Comparison of ENCODE assay signal across 20 cellular contexts in genomic region chr3:196003611-196004010, GRCh38.
DNase-seq lines count a peak whose midpoint lies in the region; ATAC-seq and TF ChIP-seq lines count a peak whose summit lies in the region.
"Had no signal": no experiment of that assay in that cellular context is flagged by ENCODE, and none has a peak within 500 bp of the region (broad histone marks: within the 10 kb centered on the region; RNA-seq: fewer than 3 reads in every experiment).

No MANE protein-coding gene starts in this region.

- CTCF ChIA-PET in activated CD4-positive, alpha-beta T cell treated with anti-CD3 and anti-CD28 coated beads for 36 hours (lab: Charles Lee) = interaction anchor here (0.8 to 1.0 kb wide), 3 partner anchors 19 to 518 kb away, joined by 3 to 5 read pairs (median 4); no protein-coding TSS in a partner anchor

- H3K36me3 Mint-ChIP-seq in activated CD4-positive, alpha-beta T cell treated with anti-CD3 and anti-CD28 coated beads, Interleukin-2, amount 10 ng/mL, durations not matched to agents 24 days and 14 days (ENCODE audit: low read depth) = no peaks in the 10 kb centered on the region
- no peaks in the 10 kb centered on the region for H3K36me3 Mint-ChIP-seq in activated CD4-positive, alpha-beta T cell treated with anti-CD3 and anti-CD28 coated beads for 36 hours (ENCODE audit: low read depth)
- H3K36me3 Mint-ChIP-seq in osteocyte (ENCODE audit: unreplicated experiment) = no peaks in the 10 kb centered on the region

- no peak overlapping the region for H3K4me3 Mint-ChIP-seq in activated CD4-positive, alpha-beta T cell treated with anti-CD3 and anti-CD28 coated beads, Interleukin-2, amount 10 ng/mL, durations not matched to agents 24 days and 14 days
- no peak overlapping the region for H3K4me3 Mint-ChIP-seq in activated CD4-positive, alpha-beta T cell treated with anti-CD3 and anti-CD28 coated beads for 36 hours
- no peak overlapping the region for H3K4me3 Mint-ChIP-seq in osteocyte (ENCODE audit: unreplicated experiment)
- H3K4me3 Mint-ChIP-seq: CD14-positive monocyte; CD4-positive, alpha-beta T cell had no signal

- H3K27me3 Mint-ChIP-seq in activated CD4-positive, alpha-beta T cell treated with anti-CD3 and anti-CD28 coated beads, Interleukin-2, amount 10 ng/mL, durations not matched to agents 24 days and 14 days = peaks cover 3% of the 10 kb centered on the region
- H3K27me3 Mint-ChIP-seq in activated CD4-positive, alpha-beta T cell treated with anti-CD3 and anti-CD28 coated beads for 36 hours = peaks cover 17% of the 10 kb centered on the region
- peaks cover 40% of the 10 kb centered on the region for H3K27me3 Mint-ChIP-seq in osteocyte (ENCODE audit: unreplicated experiment)

- TF ChIP-seq CTCF in heart left ventricle (IDR thresholded peaks at IDR 0.05) = no peak
- TF ChIP-seq CTCF in osteocyte (IDR thresholded peaks at IDR 0.05) = no peak

- DNase-seq in activated CD4-positive, alpha-beta T cell treated with anti-CD3 and anti-CD28 coated beads, Interleukin-2, amount 10 ng/mL, durations not matched to agents 24 days and 14 days = peak; percentile 53
- DNase-seq in activated CD4-positive, alpha-beta T cell treated with anti-CD3 and anti-CD28 coated beads for 36 hours = no peak
- DNase-seq in cardiac septum (ENCODE audit: low spot score) (peak; percentile 59), heart left ventricle (no peak), osteocyte (ENCODE audit: extremely low spot score, unreplicated experiment) (peak; percentile 42), Ammon's horn (ENCODE audit: low spot score) (no peak)
- DNase-seq: BE2C; Calu3; CD4-positive, alpha-beta T cell; COR-L47; DMS53; DMS79 treated with DMSO at 0.1 percent for 48 hours; GF-D8; GM23248; H7 had no signal

- H3K9me3 ChIP-seq in heart left ventricle = no peaks in the 10 kb centered on the region
- H3K9me3 ChIP-seq: BE2C had no signal

- H3K4me1 ChIP-seq in heart left ventricle = no peaks in the 10 kb centered on the region
- H3K4me1 ChIP-seq: BE2C had no signal

- H3K36me3 ChIP-seq in heart left ventricle = no peaks in the 10 kb centered on the region
- H3K36me3 ChIP-seq: BE2C; BLaER1 treated with 17β-estradiol and CSF1 and Interleukin-3, amounts not matched to agents 10 nM and 100 nM had no signal

- H3K4me3 ChIP-seq in heart left ventricle = no peak overlapping the region
- H3K4me3 ChIP-seq: BLaER1 treated with 17β-estradiol and CSF1 and Interleukin-3, amounts not matched to agents 10 nM and 100 nM; GM23248 had no signal

- peaks cover 0 to 3% (median 0%) of the 10 kb centered on the region in 9 donors for H3K27me3 ChIP-seq in heart left ventricle
- H3K27me3 ChIP-seq: BE2C; BLaER1 treated with 17β-estradiol and CSF1 and Interleukin-3, amounts not matched to agents 10 nM and 100 nM had no signal

- no peaks in the 10 kb centered on the region for H3K4me1 Mint-ChIP-seq in activated CD4-positive, alpha-beta T cell treated with anti-CD3 and anti-CD28 coated beads, Interleukin-2, amount 10 ng/mL, durations not matched to agents 24 days and 14 days
- H3K4me1 Mint-ChIP-seq in activated CD4-positive, alpha-beta T cell treated with anti-CD3 and anti-CD28 coated beads for 36 hours = no peaks in the 10 kb centered on the region
- no peaks in the 10 kb centered on the region for H3K4me1 Mint-ChIP-seq in osteocyte (ENCODE audit: unreplicated experiment)

- POLR2A ChIA-PET in activated CD4-positive, alpha-beta T cell treated with anti-CD3 and anti-CD28 coated beads for 36 hours (lab: Charles Lee) = interaction anchor here (0.9 kb wide), 1 partner anchor 48 kb away, joined by 6 read pairs; no protein-coding TSS in a partner anchor

- WGBS in heart left ventricle, 4 donors = 87 to 93% (median 89%) methylated on average over 12 of the region's 12 CpGs

- no peak for ATAC-seq in activated CD4-positive, alpha-beta T cell treated with anti-CD3 and anti-CD28 coated beads for 36 hours
- no peak for ATAC-seq in heart left ventricle
- ATAC-seq in GM18519 (IDR thresholded peaks at IDR 0.05; ENCODE audit: low FRiP score, unreplicated experiment) = no peak
- ATAC-seq: HCT116 had no signal

- no peak overlapping the region for H3K27ac Mint-ChIP-seq in activated CD4-positive, alpha-beta T cell treated with anti-CD3 and anti-CD28 coated beads, Interleukin-2, amount 10 ng/mL, durations not matched to agents 24 days and 14 days
- no peak overlapping the region for H3K27ac Mint-ChIP-seq in activated CD4-positive, alpha-beta T cell treated with anti-CD3 and anti-CD28 coated beads for 36 hours
- H3K27ac Mint-ChIP-seq in osteocyte (ENCODE audit: unreplicated experiment) = no peak overlapping the region
- H3K27ac Mint-ChIP-seq: CD14-positive monocyte; CD4-positive, alpha-beta T cell had no signal

- no peaks in the 10 kb centered on the region for H3K9me3 Mint-ChIP-seq in activated CD4-positive, alpha-beta T cell treated with anti-CD3 and anti-CD28 coated beads, Interleukin-2, amount 10 ng/mL, durations not matched to agents 24 days and 14 days
- no peaks in the 10 kb centered on the region for H3K9me3 Mint-ChIP-seq in activated CD4-positive, alpha-beta T cell treated with anti-CD3 and anti-CD28 coated beads for 36 hours (ENCODE audit: low read depth)
- H3K9me3 Mint-ChIP-seq in osteocyte (ENCODE audit: unreplicated experiment) = peaks cover 5% of the 10 kb centered on the region
- H3K9me3 Mint-ChIP-seq: CD4-positive, alpha-beta T cell had no signal

- no peak overlapping the region for H3K27ac ChIP-seq in heart left ventricle
- H3K27ac ChIP-seq: 22Rv1; BLaER1 treated with 17β-estradiol and CSF1 and Interleukin-3, amounts not matched to agents 10 nM and 100 nM; GM23248 had no signal

- TF ChIP-seq POLR2A in heart left ventricle (IDR thresholded peaks at IDR 0.05) = no peak

- intact Hi-C loops in activated CD4-positive, alpha-beta T cell treated with anti-CD3 and anti-CD28 coated beads, Interleukin-2, amount 10 ng/mL, durations not matched to agents 24 days and 14 days (cut with micrococcal nuclease) = no loop called here
- intact Hi-C loops in activated CD4-positive, alpha-beta T cell treated with anti-CD3 and anti-CD28 coated beads for 36 hours (cut with DNase I, micrococcal nuclease) = loop anchor here (2.0 to 5.0 kb wide), 3 partner anchors 61 to 151 kb away; no protein-coding TSS in a partner anchor
- intact Hi-C loops in cardiac septum (cut with DNase I) = no loop called here
- intact Hi-C loops in heart left ventricle (cut with DNase I) = no loop called here

Comparison
In these comparisons a context has a peak if more than half of its experiments do, and no peak if none do; other contexts are left out.
1. DNase-seq: peak in activated CD4-positive, alpha-beta T cell treated with anti-CD3 and anti-CD28 coated beads, Interleukin-2, amount 10 ng/mL, durations not matched to agents 24 days and 14 days (single experiment), cardiac septum (single experiment) and osteocyte (single experiment); none in activated CD4-positive, alpha-beta T cell treated with anti-CD3 and anti-CD28 coated beads for 36 hours (single experiment), heart left ventricle (0 of 5) and Ammon's horn (single experiment).
2. intact Hi-C loops: an anchor here in activated CD4-positive, alpha-beta T cell treated with anti-CD3 and anti-CD28 coated beads for 36 hours (2.0 to 5.0 kb wide); none called in activated CD4-positive, alpha-beta T cell treated with anti-CD3 and anti-CD28 coated beads, Interleukin-2, amount 10 ng/mL, durations not matched to agents 24 days and 14 days, cardiac septum and heart left ventricle.